Comparison of ENCODE assay signal across 11 cellular contexts in the genomic region with DNA sequence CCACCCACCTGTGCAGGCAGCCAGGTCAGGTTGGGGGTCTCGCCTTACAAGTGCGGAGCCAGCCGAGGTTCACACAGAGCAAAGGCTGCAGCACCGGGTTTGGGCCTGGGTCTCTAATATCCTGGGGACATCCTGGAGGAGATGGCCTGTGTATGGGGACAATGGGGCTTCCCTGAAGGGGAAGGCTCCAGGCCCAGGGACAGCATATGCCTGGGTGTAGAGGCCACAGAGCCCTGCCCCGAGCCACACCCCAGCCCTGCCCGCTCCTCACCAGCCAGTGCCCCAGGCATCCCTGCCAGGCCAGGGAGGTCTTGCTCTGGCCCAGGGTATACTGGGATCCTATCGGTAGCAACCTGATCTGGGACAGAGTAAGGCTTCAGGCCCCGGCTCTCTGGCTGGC. TPM values are rescaled to one million over a fixed set of nuclear protein-coding genes. Genes with fewer than 3 reads are reported as not detected.
A peak's percentile ranks its signal among the peaks of the same experiment; 100 is the strongest.
DNase-seq lines count a peak whose midpoint lies in the region; ATAC-seq, FAIRE-seq and TF ChIP-seq lines count a peak whose summit lies in the region.
"Had no signal": no experiment of that assay in that cellular context is flagged by ENCODE, and none has a peak within 500 bp of the region (broad histone marks: within the 10 kb centered on the region; RNA-seq: fewer than 3 reads in every experiment).

No MANE protein-coding gene starts in this region.

- ATAC-seq in Right ventricle myocardium inferior: no peak

- H3K4me2 ChIP-seq in endothelial cell of umbilical vein (ENCODE audit: insufficient read depth, low read length): no peak overlapping the region

- intact Hi-C loops in Right ventricle myocardium inferior (cut with DNase I) (loop anchor here (5.0 kb wide), 1 partner anchor 34 kb away; no protein-coding TSS in a partner anchor), endothelial cell of umbilical vein (cut with micrococcal nuclease) (loop anchor here (1.0 to 5.0 kb wide), 6 partner anchors 8 to 119 kb away; no protein-coding TSS in a partner anchor), vagina (cut with DNase I) (no loop called here)

- no peak overlapping the region for H3K4me3 Mint-ChIP-seq in nephron progenitor cell
- H3K4me3 Mint-ChIP-seq: activated T-helper 1 cell treated with anti-CD3 and anti-CD28 coated beads, Interleukin-12 subunit alpha, Interleukin-12 subunit beta, Interleukin-2, Interleukin-4 antibody, amounts not matched to agents 30 ng/mL and 10 ng/mL and 1 ng/mL, durations not matched to agents 14 hours and 24 hours and 36 hours; T-helper 1 cell treated with Interleukin-12 subunit alpha and Interleukin-12 subunit beta and Interleukin-4 antibody, amounts not matched to agents 30 μg/mL and 1 μg/mL, for 36 hours had no signal

- no peak for TF ChIP-seq POLR2A in endothelial cell of umbilical vein (IDR thresholded peaks at IDR 0.05; ENCODE audit: low read depth, low read length)
- no peak for TF ChIP-seq POLR2A in vagina (IDR thresholded peaks at IDR 0.05)

- BruUV-seq in endothelial cell of umbilical vein (replicated peaks; lab: Mats Ljungman, UMichigan): TSS peak; percentile 28

- peaks cover 55% of the 10 kb centered on the region for H3K4me1 Mint-ChIP-seq in nephron progenitor cell

- no peak for FAIRE-seq in endothelial cell of umbilical vein (lab: Jason Lieb, UNC)
- FAIRE-seq: A204.1 had no signal

- H2AFZ ChIP-seq in endothelial cell of umbilical vein (ENCODE audit: low read depth, low read length): no peak overlapping the region

- H3K9me3 Mint-ChIP-seq in nephron progenitor cell: no peaks in the 10 kb centered on the region
- H3K9me3 Mint-ChIP-seq: activated T-helper 1 cell treated with anti-CD3 and anti-CD28 coated beads, Interleukin-12 subunit alpha, Interleukin-12 subunit beta, Interleukin-2, Interleukin-4 antibody, amounts not matched to agents 30 ng/mL and 10 ng/mL and 1 ng/mL, durations not matched to agents 14 hours and 24 hours and 36 hours; T-helper 1 cell treated with Interleukin-12 subunit alpha and Interleukin-12 subunit beta and Interleukin-4 antibody, amounts not matched to agents 30 μg/mL and 1 μg/mL, for 36 hours had no signal

- no peak for DNase-seq in cardiac muscle cell (ENCODE audit: low read depth in 1 of 2, low spot score in 1 of 2)
- DNase-seq in Right ventricle myocardium inferior (ENCODE audit: missing footprints): no peak
- no peak for DNase-seq in endothelial cell of umbilical vein (ENCODE audit: low read depth, low spot score)
- no peak for DNase-seq in nephron progenitor cell
- DNase-seq in vagina (ENCODE audit: extremely low spot score in 2 of 2): no peak
- no peak for DNase-seq in NK-92 (lab: John Stamatoyannopoulos, UW; ENCODE audit: unreplicated experiment)
- DNase-seq in mucosa of gallbladder (ENCODE audit: low spot score): no peak
- no peak for DNase-seq in activated CD4-positive, alpha-beta T cell treated with anti-CD3 and anti-CD28 coated beads for 1 hour

- H3K27ac Mint-ChIP-seq in nephron progenitor cell: peak overlapping the region; percentile 81
- H3K27ac Mint-ChIP-seq: activated T-helper 1 cell treated with anti-CD3 and anti-CD28 coated beads, Interleukin-12 subunit alpha, Interleukin-12 subunit beta, Interleukin-2, Interleukin-4 antibody, amounts not matched to agents 30 ng/mL and 10 ng/mL and 1 ng/mL, durations not matched to agents 14 hours and 24 hours and 36 hours; T-helper 1 cell treated with Interleukin-12 subunit alpha and Interleukin-12 subunit beta and Interleukin-4 antibody, amounts not matched to agents 30 μg/mL and 1 μg/mL, for 36 hours had no signal

- dilution Hi-C loops in endothelial cell of umbilical vein (cut with MboI; ENCODE audit: extremely low pct_ligation_motif_present, low sequenced_read_pairs): no loop called here

- H3K27me3 Mint-ChIP-seq in nephron progenitor cell (ENCODE audit: low read depth, poor library complexity): no peaks in the 10 kb centered on the region

- H3K36me3 ChIP-seq in cardiac muscle cell (no peaks in the 10 kb centered on the region), endothelial cell of umbilical vein (ENCODE audit: control insufficient read depth in 2 of 2, extremely low read depth in 1 of 2, insufficient read depth in 2 of 2, low read length in 2 of 2) (peaks cover 0 to 1% of the 10 kb centered on the region in 2 experiments), vagina (no peaks in the 10 kb centered on the region)

- H3K9me1 ChIP-seq in endothelial cell of umbilical vein (replicated peaks; ENCODE audit: control insufficient read depth, extremely low read depth, insufficient read depth, low read length): no peaks in the 10 kb centered on the region

- peak overlapping the region; percentile 74 for H3K9ac ChIP-seq in endothelial cell of umbilical vein (replicated peaks; ENCODE audit: extremely low read depth, insufficient read depth, low read length)

- peak overlapping the region; percentile 79 for H3K27ac ChIP-seq in cardiac muscle cell
- peak overlapping the region; percentile 94 for H3K27ac ChIP-seq in endothelial cell of umbilical vein (ENCODE audit: insufficient read depth, low read depth, low read length)
- peak overlapping the region; percentile 81 for H3K27ac ChIP-seq in vagina

- POLR2A ChIA-PET in endothelial cell of umbilical vein (lab: Charles Lee): no interaction called here

- H3K36me3 Mint-ChIP-seq in nephron progenitor cell (ENCODE audit: low read depth): no peaks in the 10 kb centered on the region

- H3K4me3 ChIP-seq in cardiac muscle cell: no peak overlapping the region
- no peak overlapping the region for H3K4me3 ChIP-seq in endothelial cell of umbilical vein (replicated peaks in 1 of 3; ENCODE audit: insufficient read depth in 1 of 3, low read depth in 1 of 3, low read length in 3 of 3)
- H3K4me3 ChIP-seq in vagina: peak overlapping the region; percentile 34 to 39

- no peaks in the 10 kb centered on the region for H3K27me3 ChIP-seq in cardiac muscle cell
- H3K27me3 ChIP-seq in endothelial cell of umbilical vein (ENCODE audit: control insufficient read depth in 2 of 2, insufficient read depth in 2 of 2, low read length in 2 of 2): no peaks in the 10 kb centered on the region
- H3K27me3 ChIP-seq in vagina: no peaks in the 10 kb centered on the region

- no peaks in the 10 kb centered on the region for H4K20me1 ChIP-seq in endothelial cell of umbilical vein (replicated peaks; ENCODE audit: control insufficient read depth, extremely low read depth, insufficient read depth, low read length)

- H3K9me3 ChIP-seq in cardiac muscle cell (ENCODE audit: low read depth): no peaks in the 10 kb centered on the region
- no peaks in the 10 kb centered on the region for H3K9me3 ChIP-seq in endothelial cell of umbilical vein (replicated peaks; ENCODE audit: control insufficient read depth, insufficient read depth, low read length)
- H3K9me3 ChIP-seq in vagina: no peaks in the 10 kb centered on the region

- peaks cover 85% of the 10 kb centered on the region for H3K79me2 ChIP-seq in endothelial cell of umbilical vein (ENCODE audit: control insufficient read depth, insufficient read depth, low read length)

- no peak for TF ChIP-seq CTCF in cardiac muscle cell (IDR thresholded peaks at IDR 0.05; ENCODE audit: low read depth, low read length)
- TF ChIP-seq CTCF in endothelial cell of umbilical vein (IDR thresholded peaks at IDR 0.05; ENCODE audit: extremely low read depth in 1 of 2, insufficient read depth in 1 of 2, low read depth in 1 of 2, low read length in 2 of 2): no peak
- TF ChIP-seq CTCF in nephron progenitor cell (IDR thresholded peaks at IDR 0.05): no peak
- no peak for TF ChIP-seq CTCF in vagina (IDR thresholded peaks at IDR 0.05)

- CTCF ChIA-PET in endothelial cell of umbilical vein (lab: Charles Lee): interaction anchor here (1.2 to 5.4 kb wide), 2 partner anchors 22 to 33 kb away, joined by 3 to 55 read pairs; no protein-coding TSS in a partner anchor

- H3K4me1 ChIP-seq in cardiac muscle cell (ENCODE audit: low read depth) (peaks cover 48% of the 10 kb centered on the region), endothelial cell of umbilical vein (ENCODE audit: control insufficient read depth, extremely low read depth, insufficient read depth, low read length) (peaks cover 41% of the 10 kb centered on the region), vagina (peaks cover 85% of the 10 kb centered on the region)

TF ChIP-seq in endothelial cell of umbilical vein, 7 proteins besides CTCF, POLR2A, EP300 and RAD21 (continues in another document):
- TF ChIP-seq EZH2 (IDR thresholded peaks at IDR 0.05; ENCODE audit: borderline replicate concordance, low read depth, low read length, severe bottlenecking) (no peak), JUN (IDR thresholded peaks at IDR 0.05; ENCODE audit: borderline replicate concordance, insufficient read depth, insufficient read length, low read depth) (no peak), GATA2 (IDR thresholded peaks at IDR 0.05; ENCODE audit: insufficient read depth, insufficient read length, low read depth, low read length) (no peak)

RNA-seq across cellular contexts. Expression of a gene that starts 9.1 kb away (rescaled TPM):
- total RNA-seq in cardiac muscle cell (61.0 and 64.6 TPM in 2 replicates), Right ventricle myocardium inferior (15.8 TPM), endothelial cell of umbilical vein (277 and 280 TPM in 2 replicates), vagina (33.9 TPM), mucosa of gallbladder (81.3 TPM)
- polyA plus RNA-seq in cardiac muscle cell (71.4 and 86.6 TPM in 2 replicates), endothelial cell of umbilical vein (143 and 192 TPM in 2 replicates)
- 79.9 and 112 TPM in 2 replicates for polyA plus RNA-seq in endothelial cell of umbilical vein (2011; cell fraction: cytosol; rRNA removed)
- 107 and 132 TPM in 2 replicates for polyA plus RNA-seq in endothelial cell of umbilical vein (2011; cell fraction: nucleus; rRNA removed)
- 116 and 150 TPM in 2 replicates for polyA plus RNA-seq in endothelial cell of umbilical vein (2012)
- 107 and 122 TPM in 2 replicates for polyA minus RNA-seq in endothelial cell of umbilical vein
- polyA minus RNA-seq in endothelial cell of umbilical vein (2011; cell fraction: cytosol; rRNA and poly(A)+ RNA removed): 4.9 TPM
- 45.1 and 83.7 TPM in 2 replicates for polyA minus RNA-seq in endothelial cell of umbilical vein (2011; cell fraction: nucleus; rRNA and poly(A)+ RNA removed)

RNA-seq across cellular contexts. Expression of a gene that starts 47.1 kb away (rescaled TPM):
- 0.80 and 1.1 TPM in 2 replicates for total RNA-seq in cardiac muscle cell
- polyA plus RNA-seq in cardiac muscle cell: 1.6 and 1.7 TPM in 2 replicates
- total RNA-seq in Right ventricle myocardium inferior: 0.05 TPM
- total RNA-seq in endothelial cell of umbilical vein: not detected in 2 replicates
- not detected in 2 replicates for polyA plus RNA-seq in endothelial cell of umbilical vein
- not detected in 2 replicates for polyA plus RNA-seq in endothelial cell of umbilical vein (2011; cell fraction: cytosol; rRNA removed)
- polyA plus RNA-seq in endothelial cell of umbilical vein (2011; cell fraction: nucleus; rRNA removed): not detected in 2 replicates
- polyA plus RNA-seq in endothelial cell of umbilical vein (2012): 0.09 and 0.10 TPM in 2 replicates
- not detected in 2 replicates for polyA minus RNA-seq in endothelial cell of umbilical vein
- polyA minus RNA-seq in endothelial cell of umbilical vein (2011; cell fraction: cytosol; rRNA and poly(A)+ RNA removed): not detected
- not detected in 2 replicates for polyA minus RNA-seq in endothelial cell of umbilical vein (2011; cell fraction: nucleus; rRNA and poly(A)+ RNA removed)
- 1.2 TPM for total RNA-seq in vagina
- 0.35 TPM for total RNA-seq in mucosa of gallbladder

Comparison
In these comparisons a context has a peak if more than half of its experiments do, and no peak if none do; other contexts are left out.
1. H3K4me3 ChIP-seq: peak in vagina (2 of 2); none in cardiac muscle cell (single experiment) and endothelial cell of umbilical vein (0 of 3).
2. Peak in every context shown above with its lines, with median percentiles within 50 percentile points of each other: H3K27ac ChIP-seq.